Comparison of ENCODE assay signal across 16 cellular contexts in genomic region chr5:55546991-55547390, GRCh38. TPM values are rescaled to one million over a fixed set of nuclear protein-coding genes. Genes with fewer than 3 reads are reported as not detected.
DNase-seq lines count a peak whose midpoint lies in the region; ATAC-seq, FAIRE-seq and TF ChIP-seq lines count a peak whose summit lies in the region.
"Had no signal": no experiment of that assay in that cellular context is flagged by ENCODE, and none has a peak within 500 bp of the region (broad histone marks: within the 10 kb centered on the region; RNA-seq: fewer than 3 reads in every experiment).

No MANE protein-coding gene starts in this region.

- in situ Hi-C loops in HepG2 (cut with HindIII; ENCODE audit: extremely low pct_ligation_motif_present, low pct_unique_long_range_greater_than_20kb) = no loop called here

- no TSS peak for BruUV-seq in OCI-LY7 (replicated peaks; lab: Mats Ljungman, UMichigan)
- no TSS peak for BruUV-seq in HepG2 (replicated peaks; lab: Mats Ljungman, UMichigan)

- POLR2A ChIA-PET in OCI-LY7 (lab: Charles Lee) (interaction anchor here (1.0 kb wide), 1 partner anchor 9 kb away, joined by 3 read pairs; no protein-coding TSS in a partner anchor), HepG2 (lab: Yijun Ruan, JAX) (no interaction called here)

- H3K4me3 ChIP-seq in OCI-LY7 (ENCODE audit: low read depth, low read length, poor library complexity, severe bottlenecking) = no peak overlapping the region
- H3K4me3 ChIP-seq in HepG2 (replicated peaks in 1 of 3; ENCODE audit: insufficient read depth in 1 of 3, low read depth in 2 of 3, low read length in 3 of 3) = no peak overlapping the region
- H3K4me3 ChIP-seq: lower lobe of right lung, stomach, uterus had no signal

- no peak for TF ChIP-seq POLR2A in HepG2 (IDR thresholded peaks at IDR 0.05; ENCODE audit: insufficient read depth in 1 of 2, low read depth in 2 of 2, low read length in 2 of 2)

- H3K9me2 ChIP-seq in OCI-LY7 (ENCODE audit: insufficient read depth, low read length) = no peaks in the 10 kb centered on the region

- H3K4me1 ChIP-seq in OCI-LY7 (ENCODE audit: insufficient read depth, low read length, poor library complexity, severe bottlenecking) (no peaks in the 10 kb centered on the region), HepG2 (ENCODE audit: insufficient read depth, low read length) (peaks cover 38% of the 10 kb centered on the region)
- H3K4me1 ChIP-seq: lower lobe of right lung, stomach, uterus had no signal

- H2AFZ ChIP-seq in OCI-LY7 (ENCODE audit: low read length) (no peak overlapping the region), HepG2 (ENCODE audit: low read length) (no peak overlapping the region)

- TF ChIP-seq EP300 in HepG2 (IDR thresholded peaks at IDR 0.05; ENCODE audit: low read depth in 2 of 2, low read length in 2 of 2) = no peak
- no peak for TF ChIP-seq EP300 in HepG2 (CRISPR knock-in tag; IDR thresholded peaks at IDR 0.05; ENCODE audit: borderline replicate concordance)

- CTCF ChIA-PET in OCI-LY7 (lab: Charles Lee; ENCODE audit: unreplicated experiment) = no interaction called here
- CTCF ChIA-PET in HepG2 (lab: Yijun Ruan, JAX; ENCODE audit: low intra/inter-chr PET ratio, low total read pairs) = no interaction called here

- no peak for TF ChIP-seq RAD21 in HepG2 (CRISPR knock-in tag; IDR thresholded peaks at IDR 0.05)

- H3K36me3 ChIP-seq in OCI-LY7 (ENCODE audit: insufficient read depth, low read length) (no peaks in the 10 kb centered on the region), HepG2 (replicated peaks in 1 of 2; ENCODE audit: control insufficient read depth in 1 of 2, insufficient read depth in 2 of 2, low read length in 2 of 2) (no peaks in the 10 kb centered on the region)
- H3K36me3 ChIP-seq: lower lobe of right lung, stomach, uterus had no signal

- peak; percentile 89 for FAIRE-seq in HepG2 (lab: Jason Lieb, UNC)
- FAIRE-seq: D721Med had no signal

- 3% methylated on average over 2 of the region's 2 CpGs for WGBS in HepG2 (ENCODE audit: low lambda C conversion rate)

- no peak overlapping the region for H3K9ac ChIP-seq in HepG2 (ENCODE audit: insufficient read depth, low read depth, low read length)

- no peaks in the 10 kb centered on the region for H3K27me3 ChIP-seq in HepG2 (ENCODE audit: control insufficient read depth in 1 of 2, insufficient read depth in 2 of 2, low read length in 2 of 2)
- H3K27me3 ChIP-seq: stomach, uterus had no signal

- H3K79me2 ChIP-seq in OCI-LY7 (ENCODE audit: insufficient read depth, low read depth, low read length) (no peaks in the 10 kb centered on the region), HepG2 (ENCODE audit: insufficient read depth, low read length) (no peaks in the 10 kb centered on the region)

- DNase-seq in OCI-LY7 (ENCODE audit: low spot score) = peak; percentile 22
- peak; percentile 28 for DNase-seq in HepG2 (ENCODE audit: low spot score)
- DNase-seq in hepatic stellate cell (ENCODE audit: low spot score) = no peak
- no peak for DNase-seq in epidermal melanocyte (ENCODE audit: insufficient read length, low spot score)
- DNase-seq: AML-193, cerebellar nuclear complex, GOT3, lower lobe of right lung, natural killer cell, stomach, uterus had no signal

- H3K27ac ChIP-seq in OCI-LY7 (ENCODE audit: low read depth, low read length, poor library complexity, severe bottlenecking) = no peak overlapping the region
- no peak overlapping the region for H3K27ac ChIP-seq in HepG2 (ENCODE audit: extremely low read length, insufficient read depth, low read length)
- H3K27ac ChIP-seq: lower lobe of right lung, stomach, uterus had no signal

- no peak overlapping the region for H3K4me2 ChIP-seq in OCI-LY7 (ENCODE audit: low read length)
- peak overlapping the region; percentile 54 for H3K4me2 ChIP-seq in HepG2 (ENCODE audit: low read depth, low read length)

- no peaks in the 10 kb centered on the region for H3K9me3 ChIP-seq in OCI-LY7 (ENCODE audit: low read length)
- no peaks in the 10 kb centered on the region for H3K9me3 ChIP-seq in HepG2 (ENCODE audit: low read length)
- H3K9me3 ChIP-seq: lower lobe of right lung, stomach, uterus had no signal

- ATAC-seq in HG02798 (IDR thresholded peaks at IDR 0.05; ENCODE audit: poor library complexity, unreplicated experiment) = peak; percentile 53
- ATAC-seq in HepG2 = peak; percentile 90
- ATAC-seq in GM18502 (IDR thresholded peaks at IDR 0.05; ENCODE audit: poor library complexity, unreplicated experiment) = no peak
- ATAC-seq in GM21447 (IDR thresholded peaks at IDR 0.05; ENCODE audit: unreplicated experiment) = no peak
- ATAC-seq: lower lobe of right lung, natural killer cell had no signal

- TF ChIP-seq CTCF in GM12872 (IDR thresholded peaks at IDR 0.05; ENCODE audit: insufficient read depth, low read depth, low read length) (0 out of 3 replicates have a peak, but pooled peaks have one; percentile 6), OCI-LY7 (conservative IDR thresholded peaks at IDR 0.05; ENCODE audit: low read length) (peak; percentile 52), HepG2 (CRISPR knock-in tag; IDR thresholded peaks at IDR 0.05) (peak; percentile 53)

- intact Hi-C loops in OCI-LY7 (cut with micrococcal nuclease; ENCODE audit: unreplicated experiment) (no loop called here), HepG2 (cut with micrococcal nuclease; ENCODE audit: unreplicated experiment) (loop anchor here (1.0 to 5.0 kb wide), 2 partner anchors 12 to 145 kb away; no protein-coding TSS in a partner anchor)

- H4K20me1 ChIP-seq in OCI-LY7 (ENCODE audit: insufficient read depth, low read length) (no peaks in the 10 kb centered on the region), HepG2 (ENCODE audit: insufficient read depth, low read length) (no peaks in the 10 kb centered on the region)

TF ChIP-seq in HepG2, 621 proteins besides CTCF, POLR2A, EP300 and RAD21:
- no peak for TF ChIP-seq SMAD9 (CRISPR knock-in tag; IDR thresholded peaks at IDR 0.05)
- no peak for TF ChIP-seq HNF4A (CRISPR knock-in tag; IDR thresholded peaks at IDR 0.05)
- 0 out of 2 replicates have a peak, but pooled peaks have one; percentile 27 for TF ChIP-seq ZNF792 (CRISPR knock-in tag; IDR thresholded peaks at IDR 0.05)
- no peak for TF ChIP-seq GLI4 (CRISPR knock-in tag; IDR thresholded peaks at IDR 0.05; ENCODE audit: borderline replicate concordance)
- TF ChIP-seq STAG1 (CRISPR knock-in tag; IDR thresholded peaks at IDR 0.05) = peak; percentile 51
- TF ChIP-seq GFI1 (CRISPR knock-in tag; IDR thresholded peaks at IDR 0.05; ENCODE audit: borderline replicate concordance) = no peak
- TF ChIP-seq HMG20A (CRISPR knock-in tag; IDR thresholded peaks at IDR 0.05; ENCODE audit: borderline replicate concordance) = no peak
- no peak for TF ChIP-seq NKX3-1 (CRISPR knock-in tag; IDR thresholded peaks at IDR 0.05)

RNA-seq across cellular contexts. Expression of gene PLPP1, which starts 12.2 kb away (rescaled TPM):
- total RNA-seq in OCI-LY7 (2014; rRNA removed; shearing (Covaris generic)) = 2.3 and 2.5 TPM in 2 replicates
- 5.2 and 6.8 TPM in 2 replicates for total RNA-seq in OCI-LY7 (2022)
- total RNA-seq in HepG2 (2016; rRNA removed; fragmentation: Illumina TruSeq; extraction: Trizol) = 5.2 and 7.3 TPM in 2 replicates
- 5.0 and 6.0 TPM in 2 replicates for total RNA-seq in HepG2 (2016; cell fraction: cytosol; rRNA removed; fragmentation: Illumina TruSeq; extraction: Trizol; ENCODE audit: low read depth)
- total RNA-seq in HepG2 (2016; cell fraction: insoluble cytoplasmic fraction; rRNA removed; fragmentation: Illumina TruSeq; extraction: Trizol) = 4.9 and 6.7 TPM in 2 replicates
- total RNA-seq in HepG2 (2016; cell fraction: membrane; rRNA removed; fragmentation: Illumina TruSeq; extraction: Trizol) = 5.1 and 5.2 TPM in 2 replicates
- total RNA-seq in HepG2 (2016; cell fraction: nucleus; rRNA removed; fragmentation: Illumina TruSeq; extraction: Trizol) = 6.7 and 7.7 TPM in 2 replicates
- 12.1 and 13.3 TPM in 2 replicates for polyA plus RNA-seq in HepG2 (2011; rRNA removed)
- 10.1 and 15.8 TPM in 2 replicates for polyA plus RNA-seq in HepG2 (2011; cell fraction: cytosol; rRNA removed)
- 4.3 and 6.7 TPM in 2 replicates for polyA plus RNA-seq in HepG2 (2011; cell fraction: nucleus; rRNA removed)
- polyA plus RNA-seq in HepG2 (2012) = 6.0 and 7.3 TPM in 2 replicates
- 3.4 and 4.9 TPM in 2 replicates for polyA plus RNA-seq in HepG2 (2016; cell fraction: cytosol; fragmentation: Illumina TruSeq; extraction: Trizol; ENCODE audit: low read depth)
- polyA plus RNA-seq in HepG2 (2016; cell fraction: insoluble cytoplasmic fraction; fragmentation: Illumina TruSeq; extraction: Trizol; ENCODE audit: low read depth) = 6.3 and 7.1 TPM in 2 replicates
- polyA plus RNA-seq in HepG2 (2016; cell fraction: membrane; fragmentation: Illumina TruSeq; extraction: Trizol; ENCODE audit: low read depth) = 3.3 and 4.3 TPM in 2 replicates
- polyA plus RNA-seq in HepG2 (2016; cell fraction: nucleus; fragmentation: Illumina TruSeq; extraction: Trizol; ENCODE audit: insufficient read depth, low read depth) = 10.3 and 13.9 TPM in 2 replicates
- polyA minus RNA-seq in HepG2 (2011; rRNA and poly(A)+ RNA removed; ENCODE audit: low replicate concordance) = 9.0 and 9.6 TPM in 2 replicates
- polyA minus RNA-seq in HepG2 (2011; cell fraction: cytosol; rRNA and poly(A)+ RNA removed) = 8.2 and 9.3 TPM in 2 replicates
- 7.9 and 9.8 TPM in 2 replicates for polyA minus RNA-seq in HepG2 (2011; cell fraction: nucleus; rRNA and poly(A)+ RNA removed)

Comparison
In these comparisons a context has a peak if more than half of its experiments do, and no peak if none do; other contexts are left out.
1. ATAC-seq: peak in HG02798 (single experiment) and HepG2 (single experiment); none in GM18502 (single experiment) and GM21447 (single experiment).
2. DNase-seq: peak in OCI-LY7 (single experiment) and HepG2 (single experiment); none in hepatic stellate cell (single experiment) and epidermal melanocyte (single experiment).
3. Peak in every context shown above with its lines, with median percentiles within 50 percentile points of each other: CTCF ChIP-seq.